Comparison of ENCODE assay signal across 11 cellular contexts in genomic region chr6:5138995-5139827, GRCh38. TPM values are rescaled to one million over a fixed set of nuclear protein-coding genes. Genes with fewer than 3 reads are reported as not detected.
"Had no signal": no experiment of that assay in that cellular context is flagged by ENCODE, and none has a peak within 500 bp of the region (broad histone marks: within the 10 kb centered on the region; RNA-seq: fewer than 3 reads in every experiment).

No MANE protein-coding gene starts in this region.

- H3K9me3 ChIP-seq: adrenal gland, lower lobe of right lung, pancreas, thoracic aorta had no signal

- H3K4me1 ChIP-seq: lower lobe of right lung, pancreas had no signal

- H3K27ac ChIP-seq: adrenal gland, lower lobe of right lung, pancreas, thoracic aorta had no signal

- H3K27me3 ChIP-seq: adrenal gland, pancreas had no signal

- H3K4me3 ChIP-seq: adrenal gland, lower lobe of right lung, pancreas, thoracic aorta had no signal

- ATAC-seq: activated CD4-positive, alpha-beta T cell treated with anti-CD3 and anti-CD28 coated beads for 36 hours; lower lobe of right lung; pancreas; stimulated activated effector memory CD8-positive, alpha-beta T cell treated with anti-CD3 and anti-CD28 coated beads, Interleukin-12 subunit alpha, Interleukin-12 subunit beta, amount 100 ng/mL, for 72 hours had no signal

- DNase-seq: activated CD4-positive, alpha-beta memory T cell treated with anti-CD3 and anti-CD28 coated beads for 36 hours; activated CD4-positive, alpha-beta T cell treated with anti-CD3 and anti-CD28 coated beads for 36 hours; activated effector memory CD4-positive, alpha-beta T cell treated with anti-CD3 and anti-CD28 coated beads, Interleukin-2, amount 50 U/mL, for 16 hours; activated T-cell treated with anti-CD3 and anti-CD28 coated beads, Interleukin-2, amount 50 U/mL, for 48 hours; adrenal gland; lower lobe of right lung; midbrain; pancreas had no signal

- H3K36me3 ChIP-seq: adrenal gland, lower lobe of right lung, pancreas, thoracic aorta had no signal

RNA-seq across cellular contexts. Expression of gene PPP1R3G, which starts 54.1 kb away (rescaled TPM):
- total RNA-seq: activated CD4-positive, alpha-beta memory T cell treated with anti-CD3 and anti-CD28 coated beads for 36 hours; T-helper 1 cell treated with Interleukin-12 subunit alpha and Interleukin-12 subunit beta and Interleukin-4 antibody, amounts not matched to agents 30 ng/mL and 1 ng/mL, for 36 hours had no signal
